ENCODE assay signal across 25 cellular contexts in the genomic region with DNA sequence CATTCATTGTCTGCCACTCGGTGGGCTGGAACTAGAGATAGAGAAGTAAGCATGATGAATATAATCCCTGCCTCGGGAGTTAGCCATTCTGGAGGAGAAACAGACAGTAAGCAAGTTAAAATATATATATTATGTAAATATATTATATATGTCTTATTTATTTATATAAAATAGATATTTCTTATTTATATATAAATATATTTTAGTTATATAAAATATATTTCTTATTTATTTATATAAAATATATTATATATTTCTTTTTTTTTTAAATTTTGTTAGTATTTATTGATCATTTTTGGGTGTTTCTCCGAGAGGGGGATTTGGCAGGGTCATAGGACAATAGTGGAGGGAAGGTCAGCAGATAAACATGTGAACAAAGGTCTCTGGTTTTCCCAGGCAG.
DNase-seq lines count a peak whose midpoint lies in the region; ATAC-seq, FAIRE-seq and TF ChIP-seq lines count a peak whose summit lies in the region.
"Had no signal": no experiment of that assay in that cellular context is flagged by ENCODE, and none has a peak within 500 bp of the region (broad histone marks: within the 10 kb centered on the region; RNA-seq: fewer than 3 reads in every experiment).

No MANE protein-coding gene starts in this region.

- CTCF ChIA-PET in WTC11 (lab: Charles Lee) = no interaction called here

- H3K9ac ChIP-seq in smooth muscle cell (ENCODE audit: low read depth) = no peak overlapping the region
- H3K9ac ChIP-seq: BLaER1 treated with 17β-estradiol and CSF1 and Interleukin-3, amounts not matched to agents 10 nM and 100 nM; GM23248 had no signal

- H3K27ac ChIP-seq in smooth muscle cell (ENCODE audit: low read depth) = no peak overlapping the region
- H3K27ac ChIP-seq: 22Rv1; A549; BLaER1 treated with 17β-estradiol and CSF1 and Interleukin-3, amounts not matched to agents 10 nM and 100 nM; GM23248 had no signal

- H3K4me2 ChIP-seq in smooth muscle cell = no peak overlapping the region
- H3K4me2 ChIP-seq: A549; BLaER1 treated with 17β-estradiol and CSF1 and Interleukin-3, amounts not matched to agents 10 nM and 100 nM had no signal

- FAIRE-seq in A204.1 (lab: Jason Lieb, UNC) = peak; percentile 19
- FAIRE-seq: A549, D721Med, GM12878, GM19239, H1 had no signal

- DNase-seq in DMS53 (lab: John Stamatoyannopoulos, UW) (peak; percentile 45), DMS53 treated with DMSO at 0.1 percent for 48 hours (lab: John Stamatoyannopoulos, UW; ENCODE audit: unreplicated experiment) (no peak), WTC11 (ENCODE audit: low spot score) (no peak), smooth muscle cell (lab: John Stamatoyannopoulos, UW; ENCODE audit: unreplicated experiment) (no peak)
- DNase-seq in central memory CD4-positive, alpha-beta T cell = no peak
- DNase-seq: ACHN; AML-193; BE2C; CD4-positive, alpha-beta T cell; CD8-positive, alpha-beta memory T cell; DMS 273 treated with DMSO at 0.1 percent for 48 hours; DND-41; GDM1; GM23248; H7; HCEC 1CT had no signal

- WGBS in smooth muscle cell (ENCODE audit: low lambda C conversion rate) = 89% methylated on average over 3 of the region's 3 CpGs

- POLR2A ChIA-PET in WTC11 (lab: Charles Lee) = no interaction called here

- H2AFZ ChIP-seq in smooth muscle cell (ENCODE audit: low read depth) = no peak overlapping the region
- H2AFZ ChIP-seq: GM23248 had no signal

- H3K27me3 Mint-ChIP-seq in WTC11 (ENCODE audit: low read depth) = peaks cover 74% of the 10 kb centered on the region

- H3K27ac Mint-ChIP-seq in WTC11 = no peak overlapping the region
- H3K27ac Mint-ChIP-seq: CD14-positive monocyte; CD4-positive, alpha-beta T cell; CD8-positive, alpha-beta memory T cell had no signal

- H3K4me3 Mint-ChIP-seq in WTC11 = no peak overlapping the region
- H3K4me3 Mint-ChIP-seq: CD14-positive monocyte; CD4-positive, alpha-beta T cell; CD8-positive, alpha-beta memory T cell had no signal

- TF ChIP-seq CTCF in WTC11 (IDR thresholded peaks at IDR 0.05) (no peak), smooth muscle cell (IDR thresholded peaks at IDR 0.05; ENCODE audit: borderline replicate concordance, insufficient read depth, poor library complexity, severe bottlenecking) (no peak)

- H3K79me2 ChIP-seq in smooth muscle cell (ENCODE audit: low read depth) = no peaks in the 10 kb centered on the region

- peaks cover 3% of the 10 kb centered on the region; the same call in 1 of the 2 replicates for H3K36me3 Mint-ChIP-seq in WTC11
- H3K36me3 Mint-ChIP-seq: CD14-positive monocyte; CD8-positive, alpha-beta memory T cell had no signal

- H3K36me3 ChIP-seq in smooth muscle cell (ENCODE audit: low read depth) = no peaks in the 10 kb centered on the region
- H3K36me3 ChIP-seq: BE2C; BLaER1 treated with 17β-estradiol and CSF1 and Interleukin-3, amounts not matched to agents 10 nM and 100 nM had no signal

- H3K9me3 Mint-ChIP-seq in WTC11 = peaks cover 11% of the 10 kb centered on the region

- peaks cover 69% of the 10 kb centered on the region for H3K27me3 ChIP-seq in smooth muscle cell (ENCODE audit: low read depth)

- H3K4me1 ChIP-seq in smooth muscle cell (ENCODE audit: low read depth) = peaks cover 6% of the 10 kb centered on the region
- H3K4me1 ChIP-seq: BE2C had no signal

- no peak for ATAC-seq in WTC11
- ATAC-seq: A549, GM12878 had no signal

- no peaks in the 10 kb centered on the region for H3K9me3 ChIP-seq in smooth muscle cell (replicated peaks; ENCODE audit: low read depth)
- H3K9me3 ChIP-seq: BE2C had no signal

- H3K4me3 ChIP-seq in smooth muscle cell = no peak overlapping the region
- H3K4me3 ChIP-seq: A549; BLaER1 treated with 17β-estradiol and CSF1 and Interleukin-3, amounts not matched to agents 10 nM and 100 nM; GM12878; GM23248 had no signal

- H4K20me1 ChIP-seq in smooth muscle cell (ENCODE audit: low read depth) = no peaks in the 10 kb centered on the region

- peaks cover 23% of the 10 kb centered on the region for H3K4me1 Mint-ChIP-seq in WTC11
- H3K4me1 Mint-ChIP-seq: CD14-positive monocyte had no signal

- H3F3A ChIP-seq in smooth muscle cell (ENCODE audit: low read depth) = no peaks in the 10 kb centered on the region

TF ChIP-seq in WTC11, 78 proteins besides CTCF, POLR2A, EP300 and RAD21:
- TF ChIP-seq, protein P1, sequence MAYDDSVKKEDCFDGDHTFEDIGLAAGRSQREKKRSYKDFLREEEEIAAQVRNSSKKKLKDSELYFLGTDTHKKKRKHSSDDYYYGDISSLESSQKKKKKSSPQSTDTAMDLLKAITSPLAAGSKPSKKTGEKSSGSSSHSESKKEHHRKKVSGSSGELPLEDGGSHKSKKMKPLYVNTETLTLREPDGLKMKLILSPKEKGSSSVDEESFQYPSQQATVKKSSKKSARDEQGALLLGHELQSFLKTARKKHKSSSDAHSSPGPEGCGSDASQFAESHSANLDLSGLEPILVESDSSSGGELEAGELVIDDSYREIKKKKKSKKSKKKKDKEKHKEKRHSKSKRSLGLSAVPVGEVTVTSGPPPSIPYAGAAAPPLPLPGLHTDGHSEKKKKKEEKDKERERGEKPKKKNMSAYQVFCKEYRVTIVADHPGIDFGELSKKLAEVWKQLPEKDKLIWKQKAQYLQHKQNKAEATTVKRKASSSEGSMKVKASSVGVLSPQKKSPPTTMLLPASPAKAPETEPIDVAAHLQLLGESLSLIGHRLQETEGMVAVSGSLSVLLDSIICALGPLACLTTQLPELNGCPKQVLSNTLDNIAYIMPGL (CRISPR knock-in tag; IDR thresholded peaks at IDR 0.05) = no peak
- peak; percentile 91; the same call in 1 of the 2 replicates for TF ChIP-seq HMGA2 (CRISPR knock-in tag; IDR thresholded peaks at IDR 0.05)
